In genomic region chr6:44248579-44248978, GRCh38 we compare ENCODE assay signal across 9 cellular contexts. TPM values are rescaled to one million over a fixed set of nuclear protein-coding genes. Genes with fewer than 3 reads are reported as not detected.
DNase-seq lines count a peak whose midpoint lies in the region; ATAC-seq and TF ChIP-seq lines count a peak whose summit lies in the region.
"Had no signal": no experiment of that assay in that cellular context is flagged by ENCODE, and none has a peak within 500 bp of the region (broad histone marks: within the 10 kb centered on the region; RNA-seq: fewer than 3 reads in every experiment).

No MANE protein-coding gene starts in this region.

- H3K27ac Mint-ChIP-seq in nephron = peak overlapping the region; percentile 92 to 99 (median 96)

- POLR2A ChIA-PET in BJ (lab: Charles Lee) = interaction anchor here (0.7 kb wide), 1 partner anchor 756 kb away, joined by 8 read pairs; no protein-coding TSS in a partner anchor

- H3K36me3 ChIP-seq in BJ (ENCODE audit: control insufficient read depth, insufficient read depth, low read length) = peaks cover 30% of the 10 kb centered on the region
- peaks cover 18% of the 10 kb centered on the region for H3K36me3 ChIP-seq in MM.1S (replicated peaks; ENCODE audit: insufficient read depth, low read length)

- H3K79me2 ChIP-seq in MM.1S (ENCODE audit: low read length) = peaks cover 74% of the 10 kb centered on the region

- ATAC-seq in HG03280 (IDR thresholded peaks at IDR 0.05; ENCODE audit: unreplicated experiment) = no peak
- no peak for ATAC-seq in GM21786 (IDR thresholded peaks at IDR 0.05; ENCODE audit: unreplicated experiment)

- CTCF ChIA-PET in BJ (lab: Yijun Ruan, JAX) = interaction anchor here (0.7 to 6.6 kb wide), 3 partner anchors 8 to 14 kb away, joined by 3 to 50 read pairs (median 27); partner anchors contain the start of gene SLC35B2

- peak overlapping the region; percentile 98 to 100 (median 99) for H3K4me3 Mint-ChIP-seq in nephron

- no peak overlapping the region for H2AFZ ChIP-seq in MM.1S (ENCODE audit: low read length)

- peaks cover 58% of the 10 kb centered on the region for H3K36me3 Mint-ChIP-seq in nephron (ENCODE audit: low read depth)

- intact Hi-C loops in dorsolateral prefrontal cortex (cut with DNase I) = no loop called here

- no peaks in the 10 kb centered on the region for H3K27me3 ChIP-seq in BJ (ENCODE audit: control insufficient read depth, insufficient read depth, low read length)
- no peaks in the 10 kb centered on the region for H3K27me3 ChIP-seq in MM.1S (replicated peaks; ENCODE audit: insufficient read depth, low read length)
- no peaks in the 10 kb centered on the region for H3K27me3 ChIP-seq in dorsolateral prefrontal cortex

- H3K4me1 ChIP-seq in MM.1S (ENCODE audit: low read length) = peaks cover 33% of the 10 kb centered on the region

- peaks cover 36% of the 10 kb centered on the region for H3K4me1 Mint-ChIP-seq in nephron

- H3K27ac ChIP-seq in MM.1S (ENCODE audit: low read length) (peak overlapping the region; percentile 85; the same call in 1 of the 2 replicates), dorsolateral prefrontal cortex (peak overlapping the region in 55 of 59 donors; percentile 94 to 100 (median 100))

- H3F3A ChIP-seq in MM.1S (ENCODE audit: insufficient read depth, low read length) = peaks cover 69% of the 10 kb centered on the region

- H4K20me1 ChIP-seq in MM.1S (ENCODE audit: insufficient read depth, low read length) = peaks cover 59% of the 10 kb centered on the region

- H3K27me3 Mint-ChIP-seq in nephron (ENCODE audit: low read depth) = peaks cover 9% of the 10 kb centered on the region

- no peak for TF ChIP-seq CTCF in BJ (IDR thresholded peaks at IDR 0.05; ENCODE audit: insufficient read depth, low read depth, low read length)
- TF ChIP-seq CTCF in MM.1S (IDR thresholded peaks at IDR 0.05; ENCODE audit: low read length) = no peak
- TF ChIP-seq CTCF in dorsolateral prefrontal cortex (IDR thresholded peaks at IDR 0.05 in 54 of 56, conservative IDR thresholded peaks at IDR 0.05 in 2 of 56; ENCODE audit: low read depth in 1 of 56, partially characterized antibody in 56 of 56) = no peak
- TF ChIP-seq CTCF in nephron (IDR thresholded peaks at IDR 0.05; ENCODE audit: unreplicated experiment in 3 of 3) = no peak

- no peak for DNase-seq in BJ (ENCODE audit: low read depth)
- no peak for DNase-seq in MM.1S
- DNase-seq in dorsolateral prefrontal cortex = no peak
- no peak for DNase-seq in cerebellar cortex (ENCODE audit: low spot score)
- DNase-seq in NCI-H2171 treated with DMSO at 0.1 percent for 48 hours (lab: John Stamatoyannopoulos, UW) = no peak

- peak overlapping the region; percentile 99; the same call in 1 of the 2 replicates for H3K9ac ChIP-seq in MM.1S (ENCODE audit: low read length)

- H3K4me2 ChIP-seq in MM.1S (ENCODE audit: low read depth, low read length) = peak overlapping the region; percentile 39

- H3K4me3 ChIP-seq in BJ (ENCODE audit: low read depth, low read length) = peak overlapping the region; percentile 79
- H3K4me3 ChIP-seq in MM.1S (ENCODE audit: low read length) = peak overlapping the region; percentile 99
- H3K4me3 ChIP-seq in dorsolateral prefrontal cortex = peak overlapping the region; percentile 67 to 100 (median 94)

- H3K9me3 Mint-ChIP-seq in nephron = no peaks in the 10 kb centered on the region

- H3K9me3 ChIP-seq in MM.1S (replicated peaks; ENCODE audit: insufficient read depth, low read length) = no peaks in the 10 kb centered on the region

- H3K9me2 ChIP-seq in MM.1S (replicated peaks; ENCODE audit: insufficient read depth, low read length) = no peaks in the 10 kb centered on the region

RNA-seq across cellular contexts. Expression of gene HSP90AB1, which starts 1.7 kb away (rescaled TPM):
- polyA plus RNA-seq in BJ (2011; rRNA removed) = 578 and 615 TPM in 2 replicates
- polyA minus RNA-seq in BJ (2011; rRNA and poly(A)+ RNA removed) = 293 and 453 TPM in 2 replicates
- 1,000 to 10,000 TPM in 53 of 120 experiments, 100 to 1,000 TPM in 67; 482 to 1,543 (median 963) TPM for total RNA-seq in dorsolateral prefrontal cortex

RNA-seq across cellular contexts. Expression of gene SLC35B2, which starts 8.7 kb away (rescaled TPM):
- 104 and 145 TPM in 2 replicates for polyA plus RNA-seq in BJ (2011; rRNA removed)
- 36.7 and 58.8 TPM in 2 replicates for polyA minus RNA-seq in BJ (2011; rRNA and poly(A)+ RNA removed)
- 10 to 100 TPM in 119 of 120 experiments, 1 to 10 TPM in 1; 9.6 to 55.6 (median 23.9) TPM for total RNA-seq in dorsolateral prefrontal cortex

RNA-seq across cellular contexts. Expression of gene NFKBIE, which starts 16.8 kb away (rescaled TPM):
- polyA plus RNA-seq in BJ (2011; rRNA removed) = 6.2 and 8.0 TPM in 2 replicates
- polyA minus RNA-seq in BJ (2011; rRNA and poly(A)+ RNA removed) = 2.7 and 4.6 TPM in 2 replicates
- total RNA-seq in dorsolateral prefrontal cortex = 10 to 100 TPM in 13 of 120 experiments, 1 to 10 TPM in 107; 2.9 to 14.4 (median 7.5) TPM

RNA-seq across cellular contexts. Expression of gene TMEM151B, which starts 21.7 kb away (rescaled TPM):
- polyA plus RNA-seq in BJ (2011; rRNA removed) = not detected in 2 replicates
- polyA minus RNA-seq in BJ (2011; rRNA and poly(A)+ RNA removed) = not detected in 2 replicates
- total RNA-seq in dorsolateral prefrontal cortex = 100 to 1,000 TPM in 60 of 120 experiments, 10 to 100 TPM in 60; 28.3 to 159 (median 100) TPM
- total RNA-seq: LHCN-M2 had no signal

RNA-seq across cellular contexts. Expression of gene SLC29A1, which starts 25.2 kb away (rescaled TPM):
- 25.7 and 34.1 TPM in 2 replicates for polyA plus RNA-seq in BJ (2011; rRNA removed)
- polyA minus RNA-seq in BJ (2011; rRNA and poly(A)+ RNA removed) = 18.4 and 32.0 TPM in 2 replicates
- 10 to 100 TPM; 22.4 to 79.8 (median 47.2) TPM for total RNA-seq in dorsolateral prefrontal cortex
